Comparison of ENCODE assay signal across 10 cellular contexts in the genomic region with DNA sequence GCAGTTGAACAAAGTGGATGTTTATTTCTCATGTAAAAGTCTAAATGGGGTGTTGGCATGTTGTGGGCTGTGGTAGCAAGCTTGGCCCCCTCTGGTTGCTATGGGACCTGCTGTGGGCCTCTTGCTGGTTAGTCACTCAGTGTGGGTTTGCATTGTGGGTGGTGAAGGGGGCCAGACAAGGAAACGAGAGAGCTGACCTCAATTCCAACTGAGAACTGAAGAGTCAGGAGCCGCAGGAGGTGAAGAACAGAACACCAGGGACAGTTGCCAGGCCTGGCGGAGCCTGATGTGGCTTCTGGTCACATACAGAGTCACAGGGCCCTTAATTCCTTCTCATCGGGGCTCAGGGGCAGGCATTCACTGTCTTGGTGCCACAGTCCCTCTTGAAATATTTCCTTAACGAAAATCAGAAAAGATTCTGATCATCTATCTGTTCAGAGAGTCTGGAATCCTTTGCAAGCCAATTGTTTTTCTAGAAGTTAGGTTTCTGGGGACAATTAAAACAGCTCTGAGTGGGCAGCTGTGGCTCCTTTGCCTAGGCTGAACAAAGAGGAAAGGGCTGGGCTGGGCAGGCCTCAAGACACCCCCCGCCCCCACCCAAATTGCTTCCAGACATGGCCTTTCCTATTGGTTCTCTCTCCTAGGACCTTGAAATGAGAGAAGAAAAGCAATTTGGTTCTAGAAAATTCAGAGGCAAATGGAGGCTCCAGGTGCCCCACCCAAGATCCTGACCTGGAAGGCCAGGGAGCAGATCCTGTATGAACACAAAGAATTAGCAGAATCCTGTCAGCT. TPM values are rescaled to one million over a fixed set of nuclear protein-coding genes. Genes with fewer than 3 reads are reported as not detected.
DNase-seq lines count a peak whose midpoint lies in the region; ATAC-seq and TF ChIP-seq lines count a peak whose summit lies in the region.
"Had no signal": no experiment of that assay in that cellular context is flagged by ENCODE, and none has a peak within 500 bp of the region (broad histone marks: within the 10 kb centered on the region; RNA-seq: fewer than 3 reads in every experiment).

No MANE protein-coding gene starts in this region.

- no peak overlapping the region for H3K9ac ChIP-seq in SK-N-SH

- peaks cover 0 to 21% of the 10 kb centered on the region in 2 experiments; a peak in 2 of 4 replicates for H3K4me1 ChIP-seq in SK-N-SH (ENCODE audit: control insufficient read depth in 1 of 2, insufficient read depth in 2 of 2, low read depth in 1 of 2, low read length in 1 of 2)
- no peaks in the 10 kb centered on the region for H3K4me1 ChIP-seq in foreskin keratinocyte

- peaks cover 28% of the 10 kb centered on the region for H3K79me2 ChIP-seq in SK-N-SH (ENCODE audit: insufficient read depth)

- H3K4me2 ChIP-seq in SK-N-SH, result no peak overlapping the region
- H3K4me2 ChIP-seq: A549 had no signal

- no peak overlapping the region for H3K4me3 ChIP-seq in SK-N-SH (ENCODE audit: low read depth in 2 of 2, low read length in 1 of 2)
- H3K4me3 ChIP-seq: A549 had no signal

- H4K20me1 ChIP-seq in SK-N-SH (ENCODE audit: insufficient read depth), result 0 out of 2 replicates have a peak, but pooled peaks cover 2% of the 10 kb centered on the region

- ATAC-seq in SK-N-SH treated with all-trans-retinoic acid at 6 μM for 48 hours (no peak), foreskin keratinocyte (no peak)
- ATAC-seq: A549 had no signal

- no peaks in the 10 kb centered on the region for H3K9me2 ChIP-seq in SK-N-SH

- no peaks in the 10 kb centered on the region for H3K9me3 ChIP-seq in SK-N-SH
- H3K9me3 ChIP-seq: A549 had no signal

- TF ChIP-seq RAD21 in SK-N-SH (IDR thresholded peaks at IDR 0.05; ENCODE audit: low read length), result no peak

- no peak for DNase-seq in SK-N-SH
- peak; percentile 55 for DNase-seq in activated gamma-delta T cell treated with anti-CD3 and anti-CD28 coated beads, Interleukin-2, amount 50 U/mL, for 16 hours (ENCODE audit: low read depth)
- DNase-seq in midbrain (lab: John Stamatoyannopoulos, UW), result peak; percentile 62
- DNase-seq in inferior parietal cortex (ENCODE audit: extremely low spot score), result no peak
- no peak for DNase-seq in foreskin keratinocyte
- no peak for DNase-seq in ecto neural progenitor cell (ENCODE audit: low spot score)
- DNase-seq: cortex of kidney had no signal

- peaks cover 0 to 3% of the 10 kb centered on the region in 2 experiments for H3K36me3 ChIP-seq in SK-N-SH (replicated peaks in 1 of 2; ENCODE audit: control insufficient read depth in 1 of 2, insufficient read depth in 2 of 2, low read length in 1 of 2)

- POLR2A ChIA-PET in SK-N-SH (lab: Yijun Ruan, JAX), result no interaction called here

- no peak for TF ChIP-seq EP300 in SK-N-SH (IDR thresholded peaks at IDR 0.05; ENCODE audit: borderline replicate concordance in 1 of 2, low read depth in 1 of 2, low read length in 1 of 2)

- TF ChIP-seq CTCF in SK-N-SH (IDR thresholded peaks at IDR 0.05) (no peak), foreskin keratinocyte (conservative IDR thresholded peaks at IDR 0.05) (no peak)

- peak overlapping the region; percentile 87 for H2AFZ ChIP-seq in SK-N-SH (ENCODE audit: low read depth)

- CTCF ChIA-PET in SK-N-SH (lab: Yijun Ruan, JAX), result interaction anchor here (1.0 to 2.5 kb wide), 9 partner anchors 8 to 488 kb away, joined by 3 to 10 read pairs (median 4); no protein-coding TSS in a partner anchor

- H3K27me3 ChIP-seq in SK-N-SH (ENCODE audit: insufficient read depth), result no peaks in the 10 kb centered on the region
- H3K27me3 ChIP-seq in foreskin keratinocyte, result no peaks in the 10 kb centered on the region

- H3F3A ChIP-seq in SK-N-SH (replicated peaks; ENCODE audit: insufficient read depth), result peaks cover 14% of the 10 kb centered on the region

- 93% methylated on average over 5 of the region's 6 CpGs for WGBS in SK-N-SH (ENCODE audit: low lambda C conversion rate)

- H3K27ac ChIP-seq in SK-N-SH (ENCODE audit: low read depth in 2 of 2, low read length in 1 of 2) (no peak overlapping the region; a peak in 1 of 4 replicates), temporal lobe (ENCODE audit: low read depth, low read length) (peak overlapping the region; percentile 97), foreskin keratinocyte (no peak overlapping the region)

TF ChIP-seq in SK-N-SH, 30 proteins besides CTCF, POLR2A, EP300 and RAD21:
- TF ChIP-seq POLR2AphosphoS5 (IDR thresholded peaks at IDR 0.05; ENCODE audit: low read depth, low read length) (no peak), RXRA (IDR thresholded peaks at IDR 0.05; ENCODE audit: borderline replicate concordance, low read depth) (no peak), TAF1 (IDR thresholded peaks at IDR 0.05; ENCODE audit: borderline replicate concordance, low read depth, low read length) (no peak)
- TF ChIP-seq, protein P1, sequence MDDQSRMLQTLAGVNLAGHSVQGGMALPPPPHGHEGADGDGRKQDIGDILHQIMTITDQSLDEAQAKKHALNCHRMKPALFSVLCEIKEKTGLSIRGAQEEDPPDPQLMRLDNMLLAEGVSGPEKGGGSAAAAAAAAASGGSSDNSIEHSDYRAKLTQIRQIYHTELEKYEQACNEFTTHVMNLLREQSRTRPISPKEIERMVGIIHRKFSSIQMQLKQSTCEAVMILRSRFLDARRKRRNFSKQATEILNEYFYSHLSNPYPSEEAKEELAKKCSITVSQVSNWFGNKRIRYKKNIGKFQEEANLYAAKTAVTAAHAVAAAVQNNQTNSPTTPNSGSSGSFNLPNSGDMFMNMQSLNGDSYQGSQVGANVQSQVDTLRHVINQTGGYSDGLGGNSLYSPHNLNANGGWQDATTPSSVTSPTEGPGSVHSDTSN (IDR thresholded peaks at IDR 0.05), result no peak
- TF ChIP-seq, protein P2, sequence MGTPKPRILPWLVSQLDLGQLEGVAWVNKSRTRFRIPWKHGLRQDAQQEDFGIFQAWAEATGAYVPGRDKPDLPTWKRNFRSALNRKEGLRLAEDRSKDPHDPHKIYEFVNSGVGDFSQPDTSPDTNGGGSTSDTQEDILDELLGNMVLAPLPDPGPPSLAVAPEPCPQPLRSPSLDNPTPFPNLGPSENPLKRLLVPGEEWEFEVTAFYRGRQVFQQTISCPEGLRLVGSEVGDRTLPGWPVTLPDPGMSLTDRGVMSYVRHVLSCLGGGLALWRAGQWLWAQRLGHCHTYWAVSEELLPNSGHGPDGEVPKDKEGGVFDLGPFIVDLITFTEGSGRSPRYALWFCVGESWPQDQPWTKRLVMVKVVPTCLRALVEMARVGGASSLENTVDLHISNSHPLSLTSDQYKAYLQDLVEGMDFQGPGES (IDR thresholded peaks at IDR 0.05; ENCODE audit: low read depth, low read length), result no peak
- TF ChIP-seq, protein P3, sequence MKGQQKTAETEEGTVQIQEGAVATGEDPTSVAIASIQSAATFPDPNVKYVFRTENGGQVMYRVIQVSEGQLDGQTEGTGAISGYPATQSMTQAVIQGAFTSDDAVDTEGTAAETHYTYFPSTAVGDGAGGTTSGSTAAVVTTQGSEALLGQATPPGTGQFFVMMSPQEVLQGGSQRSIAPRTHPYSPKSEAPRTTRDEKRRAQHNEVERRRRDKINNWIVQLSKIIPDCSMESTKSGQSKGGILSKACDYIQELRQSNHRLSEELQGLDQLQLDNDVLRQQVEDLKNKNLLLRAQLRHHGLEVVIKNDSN (IDR thresholded peaks at IDR 0.05; ENCODE audit: borderline replicate concordance, low read depth), result no peak

TF ChIP-seq in SK-N-SH treated with all-trans-retinoic acid at 6 μM for 48 hours, 23 proteins besides CTCF, POLR2A, EP300 and RAD21 (continues in another document):
- TF ChIP-seq SNAI2 (CRISPR knock-in tag; IDR thresholded peaks at IDR 0.05) (no peak), OSR1 (CRISPR knock-in tag; IDR thresholded peaks at IDR 0.05) (no peak), ZFP30 (CRISPR knock-in tag; IDR thresholded peaks at IDR 0.05) (no peak), ZNF70 (CRISPR knock-in tag; IDR thresholded peaks at IDR 0.05) (no peak), TOX (CRISPR knock-in tag; IDR thresholded peaks at IDR 0.05; ENCODE audit: borderline replicate concordance) (no peak), ISL1 (CRISPR knock-in tag; IDR thresholded peaks at IDR 0.05) (no peak), ZFP3 (CRISPR knock-in tag; IDR thresholded peaks at IDR 0.05) (no peak), GLIS3 (CRISPR knock-in tag; IDR thresholded peaks at IDR 0.05) (no peak), BACH2 (CRISPR knock-in tag; IDR thresholded peaks at IDR 0.05; ENCODE audit: borderline replicate concordance) (no peak), ZC3H10 (CRISPR knock-in tag; IDR thresholded peaks at IDR 0.05) (no peak), ZNF8 (CRISPR knock-in tag; IDR thresholded peaks at IDR 0.05) (no peak), RARB (CRISPR knock-in tag; IDR thresholded peaks at IDR 0.05) (no peak), ZNF565 (CRISPR knock-in tag; conservative IDR thresholded peaks at IDR 0.05; ENCODE audit: low read depth) (no peak)
- TF ChIP-seq, protein P4, sequence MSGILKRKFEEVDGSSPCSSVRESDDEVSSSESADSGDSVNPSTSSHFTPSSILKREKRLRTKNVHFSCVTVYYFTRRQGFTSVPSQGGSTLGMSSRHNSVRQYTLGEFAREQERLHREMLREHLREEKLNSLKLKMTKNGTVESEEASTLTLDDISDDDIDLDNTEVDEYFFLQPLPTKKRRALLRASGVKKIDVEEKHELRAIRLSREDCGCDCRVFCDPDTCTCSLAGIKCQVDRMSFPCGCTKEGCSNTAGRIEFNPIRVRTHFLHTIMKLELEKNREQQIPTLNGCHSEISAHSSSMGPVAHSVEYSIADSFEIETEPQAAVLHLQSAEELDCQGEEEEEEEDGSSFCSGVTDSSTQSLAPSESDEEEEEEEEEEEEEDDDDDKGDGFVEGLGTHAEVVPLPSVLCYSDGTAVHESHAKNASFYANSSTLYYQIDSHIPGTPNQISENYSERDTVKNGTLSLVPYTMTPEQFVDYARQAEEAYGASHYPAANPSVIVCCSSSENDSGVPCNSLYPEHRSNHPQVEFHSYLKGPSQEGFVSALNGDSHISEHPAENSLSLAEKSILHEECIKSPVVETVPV (CRISPR knock-in tag; IDR thresholded peaks at IDR 0.05), result no peak
- TF ChIP-seq, protein P5, sequence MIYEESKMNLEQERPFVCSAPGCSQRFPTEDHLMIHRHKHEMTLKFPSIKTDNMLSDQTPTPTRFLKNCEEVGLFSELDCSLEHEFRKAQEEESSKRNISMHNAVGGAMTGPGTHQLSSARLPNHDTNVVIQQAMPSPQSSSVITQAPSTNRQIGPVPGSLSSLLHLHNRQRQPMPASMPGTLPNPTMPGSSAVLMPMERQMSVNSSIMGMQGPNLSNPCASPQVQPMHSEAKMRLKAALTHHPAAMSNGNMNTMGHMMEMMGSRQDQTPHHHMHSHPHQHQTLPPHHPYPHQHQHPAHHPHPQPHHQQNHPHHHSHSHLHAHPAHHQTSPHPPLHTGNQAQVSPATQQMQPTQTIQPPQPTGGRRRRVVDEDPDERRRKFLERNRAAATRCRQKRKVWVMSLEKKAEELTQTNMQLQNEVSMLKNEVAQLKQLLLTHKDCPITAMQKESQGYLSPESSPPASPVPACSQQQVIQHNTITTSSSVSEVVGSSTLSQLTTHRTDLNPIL (CRISPR knock-in tag; IDR thresholded peaks at IDR 0.05; ENCODE audit: low read depth), result no peak

RNA-seq across cellular contexts. Expression of a gene that starts 2.1 kb away (rescaled TPM):
- polyA plus RNA-seq in SK-N-SH (2012; rRNA removed) (57.3 and 70.7 TPM in 2 replicates), foreskin keratinocyte (23.8 and 29.6 TPM in 2 replicates)
- polyA plus RNA-seq in SK-N-SH (2012; cell fraction: cytosol; rRNA removed), result 37.8 and 49.9 TPM in 2 replicates
- 71.6 and 125 TPM in 2 replicates for polyA plus RNA-seq in SK-N-SH (2012; cell fraction: nucleus; rRNA removed)
- total RNA-seq in temporal lobe (23.8 TPM), foreskin keratinocyte (36.6 and 40.5 TPM in 2 replicates)

Comparison
In these comparisons a context has a peak if more than half of its experiments do, and no peak if none do; other contexts are left out.
1. DNase-seq: peak in activated gamma-delta T cell treated with anti-CD3 and anti-CD28 coated beads, Interleukin-2, amount 50 U/mL, for 16 hours (single experiment) and midbrain (single experiment); none in SK-N-SH (single experiment), inferior parietal cortex (single experiment), foreskin keratinocyte (0 of 2) and ecto neural progenitor cell (single experiment).